In the genomic region with DNA sequence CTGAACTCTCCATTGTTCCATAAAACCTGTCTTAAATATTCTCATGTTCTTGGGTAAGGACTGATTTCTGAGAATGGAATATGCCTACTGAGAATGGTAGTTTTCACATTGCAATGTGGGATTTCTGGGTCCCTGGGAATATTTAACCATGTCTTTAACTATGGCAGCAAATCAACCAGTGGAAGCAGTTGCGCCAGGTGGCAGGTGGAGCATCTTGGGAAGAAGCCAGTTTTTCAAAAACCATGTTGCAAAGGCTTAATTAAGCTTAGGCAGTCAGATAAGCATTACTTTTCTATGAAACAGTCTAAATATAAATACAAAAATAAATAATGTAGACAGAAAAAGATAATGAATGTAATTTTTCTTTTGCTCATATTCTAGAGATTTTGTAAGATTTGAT, we compare ENCODE assay signal across 19 cellular contexts.
DNase-seq lines count a peak whose midpoint lies in the region; FAIRE-seq and TF ChIP-seq lines count a peak whose summit lies in the region.
"Had no signal": no experiment of that assay in that cellular context is flagged by ENCODE, and none has a peak within 500 bp of the region (broad histone marks: within the 10 kb centered on the region; RNA-seq: fewer than 3 reads in every experiment).

No MANE protein-coding gene starts in this region.

- H3K4me1 ChIP-seq in astrocyte (ENCODE audit: insufficient read depth, low read length) = peaks cover 10% of the 10 kb centered on the region
- H3K4me1 ChIP-seq: BLaER1 had no signal

- no peaks in the 10 kb centered on the region for H3K9me3 ChIP-seq in astrocyte (ENCODE audit: insufficient read depth, low read depth, low read length)
- H3K9me3 ChIP-seq: BLaER1 had no signal

- no peaks in the 10 kb centered on the region for H3K27me3 Mint-ChIP-seq in astrocyte (ENCODE audit: low read depth, unreplicated experiment)
- H3K27me3 Mint-ChIP-seq: CD4-positive, alpha-beta memory T cell had no signal

- no peaks in the 10 kb centered on the region for H4K20me1 ChIP-seq in astrocyte (ENCODE audit: insufficient read depth, low read length)
- H4K20me1 ChIP-seq: BLaER1 had no signal

- FAIRE-seq in astrocyte (lab: Jason Lieb, UNC) = no peak
- no peak for FAIRE-seq in urothelium cell line (lab: Jason Lieb, UNC)
- FAIRE-seq: G401.6, GM12891, GM19239, H1, HepG2 had no signal

- no peak overlapping the region for H2AFZ ChIP-seq in astrocyte (ENCODE audit: low read depth, low read length)

- H3K4me3 Mint-ChIP-seq in astrocyte (ENCODE audit: unreplicated experiment) = no peak overlapping the region
- H3K4me3 Mint-ChIP-seq: CD14-positive monocyte; CD4-positive, alpha-beta memory T cell; H9 had no signal

- H3K4me1 Mint-ChIP-seq in astrocyte (ENCODE audit: low read depth, unreplicated experiment) = peaks cover 45% of the 10 kb centered on the region
- H3K4me1 Mint-ChIP-seq: CD4-positive, alpha-beta memory T cell had no signal

- H3K27me3 ChIP-seq in astrocyte (ENCODE audit: insufficient read depth, low read length) = no peaks in the 10 kb centered on the region
- H3K27me3 ChIP-seq: BLaER1 had no signal

- H3K4me3 ChIP-seq in astrocyte (ENCODE audit: insufficient read depth, low read depth, low read length) = no peak overlapping the region
- H3K4me3 ChIP-seq: BLaER1 had no signal

- H3K9ac ChIP-seq in astrocyte (ENCODE audit: low read length) = no peak overlapping the region
- H3K9ac ChIP-seq: BLaER1 had no signal

- H3K4me2 ChIP-seq in astrocyte (ENCODE audit: low read length) = no peak overlapping the region
- H3K4me2 ChIP-seq: BLaER1 had no signal

- no peaks in the 10 kb centered on the region for H3K36me3 Mint-ChIP-seq in astrocyte (ENCODE audit: low read depth, unreplicated experiment)
- H3K36me3 Mint-ChIP-seq: CD14-positive monocyte; CD4-positive, alpha-beta memory T cell had no signal

- in situ Hi-C loops in G401 (cut with HindIII; ENCODE audit: low sequenced_read_pairs) = no loop called here

- H3K36me3 ChIP-seq in astrocyte (ENCODE audit: insufficient read depth, low read length) = no peaks in the 10 kb centered on the region
- H3K36me3 ChIP-seq: BLaER1 had no signal

- H3K27ac ChIP-seq in astrocyte (ENCODE audit: low read depth, low read length) = peak overlapping the region; percentile 22
- H3K27ac ChIP-seq: BLaER1 had no signal

- H3K27ac Mint-ChIP-seq in astrocyte (ENCODE audit: unreplicated experiment) = no peak overlapping the region
- H3K27ac Mint-ChIP-seq: CD14-positive monocyte; CD4-positive, alpha-beta memory T cell had no signal

- DNase-seq in NCI-H1694 treated with DMSO at 0.1 percent for 48 hours (lab: John Stamatoyannopoulos, UW) (peak; percentile 9), NCI-H1694 (lab: John Stamatoyannopoulos, UW) (no peak), G401 (ENCODE audit: low spot score) (peak; percentile 67), NCI-H1105 treated with DMSO at 0.1 percent for 48 hours (lab: John Stamatoyannopoulos, UW) (peak; percentile 33), astrocyte (ENCODE audit: low read depth) (no peak), nucleus accumbens (lab: John Stamatoyannopoulos, UW) (no peak), urothelium cell line (ENCODE audit: low spot score) (no peak), RKO (ENCODE audit: low spot score) (no peak)
- DNase-seq: 8988T; CD4-positive, alpha-beta memory T cell; DND-41; H9 had no signal

- no peaks in the 10 kb centered on the region for H3K79me2 ChIP-seq in astrocyte (ENCODE audit: insufficient read depth, low read length)

- TF ChIP-seq CTCF in astrocyte (IDR thresholded peaks at IDR 0.05; ENCODE audit: insufficient read depth, low read depth, low read length) = no peak

- H3K9me3 Mint-ChIP-seq in astrocyte (ENCODE audit: unreplicated experiment) = peaks cover 3% of the 10 kb centered on the region
- H3K9me3 Mint-ChIP-seq: H9 had no signal

Comparison
In these comparisons a context has a peak if more than half of its experiments do, and no peak if none do; other contexts are left out.
1. DNase-seq: peak in NCI-H1694 treated with DMSO at 0.1 percent for 48 hours (single experiment), G401 (single experiment) and NCI-H1105 treated with DMSO at 0.1 percent for 48 hours (single experiment); none in NCI-H1694 (single experiment), astrocyte (single experiment), nucleus accumbens (0 of 56), urothelium cell line (single experiment) and RKO (single experiment).